16 cellular contexts compared by ENCODE assay signal in genomic region chr20:57651977-57652864, GRCh38. TPM values are rescaled to one million over a fixed set of nuclear protein-coding genes. Genes with fewer than 3 reads are reported as not detected.
DNase-seq lines count a peak whose midpoint lies in the region; ATAC-seq and TF ChIP-seq lines count a peak whose summit lies in the region.
"Had no signal": no experiment of that assay in that cellular context is flagged by ENCODE, and none has a peak within 500 bp of the region (broad histone marks: within the 10 kb centered on the region; RNA-seq: fewer than 3 reads in every experiment).

No MANE protein-coding gene starts in this region.

- no peaks in the 10 kb centered on the region for H3K4me1 ChIP-seq in RWPE2 (ENCODE audit: insufficient read depth, poor library complexity, severe bottlenecking)
- H3K4me1 ChIP-seq: prostate gland had no signal

- no peaks in the 10 kb centered on the region for H3K27me3 ChIP-seq in RWPE2 (ENCODE audit: insufficient read depth, poor library complexity, severe bottlenecking)
- H3K27me3 ChIP-seq: ascending aorta had no signal

- ATAC-seq in RWPE2 (ENCODE audit: low read depth) = no peak
- ATAC-seq in left cardiac atrium = no peak
- no peak for ATAC-seq in HG02884 (IDR thresholded peaks at IDR 0.05; ENCODE audit: unreplicated experiment)
- ATAC-seq in GM19467 (IDR thresholded peaks at IDR 0.05; ENCODE audit: unreplicated experiment) = no peak
- no peak for ATAC-seq in HG02759 (IDR thresholded peaks at IDR 0.05; ENCODE audit: unreplicated experiment)
- ATAC-seq: mucosa of descending colon had no signal

- H3K36me3 ChIP-seq in RWPE2 (ENCODE audit: low read depth) = peaks cover 73% of the 10 kb centered on the region

- no peak for TF ChIP-seq CTCF in RWPE2 (IDR thresholded peaks at IDR 0.05; ENCODE audit: poor library complexity, severe bottlenecking)

- DNase-seq in GM03348 (ENCODE audit: low spot score) (peak; percentile 7), RWPE2 (ENCODE audit: low spot score) (peak; percentile 84), left cardiac atrium (peak; percentile 13), retina (peak; percentile 16), SKM-1 treated with dmso at 0.1 percent for 144 hours (lab: John Stamatoyannopoulos, UW; ENCODE audit: unreplicated experiment) (no peak)
- DNase-seq: activated CD4-positive, alpha-beta T cell treated with anti-CD3 and anti-CD28 coated beads for 1 hour; CD4-positive, CD25-positive, alpha-beta regulatory T cell; HCEC 1CT; stimulated activated CD4-positive, alpha-beta T cell treated with anti-CD3 and anti-CD28 coated beads, Interleukin-1b, Interleukin-23, amount 100 ng/mL, for 48 hours had no signal

- no peak overlapping the region for H3K4me3 ChIP-seq in RWPE2 (ENCODE audit: severe bottlenecking)
- H3K4me3 ChIP-seq: ascending aorta, mucosa of descending colon, prostate gland had no signal

- intact Hi-C loops in left cardiac atrium (cut with DNase I) = loop anchor here (5.0 kb wide), 1 partner anchor 435 kb away; no protein-coding TSS in a partner anchor

- no peaks in the 10 kb centered on the region for H3K9me3 ChIP-seq in RWPE2 (ENCODE audit: severe bottlenecking)
- H3K9me3 ChIP-seq: ascending aorta, mucosa of descending colon, prostate gland had no signal

- H3K27ac ChIP-seq in RWPE2 (ENCODE audit: poor library complexity, severe bottlenecking) = no peak overlapping the region
- H3K27ac ChIP-seq: ascending aorta had no signal

RNA-seq across cellular contexts. Expression of gene ZBP1, which starts 32.0 kb away (rescaled TPM):
- under 1 TPM in 1 of 2 donors, not detected in 1; 0.47 TPM for total RNA-seq in left cardiac atrium
- total RNA-seq: ascending aorta, G401 had no signal

RNA-seq across cellular contexts. Expression of gene PMEPA1, which starts 57.6 kb away (rescaled TPM):
- total RNA-seq in left cardiac atrium = 10 to 100 TPM; 28.3 to 60.3 TPM
